8 cellular contexts compared by ENCODE assay signal in genomic region chr17:77374170-77374936, GRCh38.
DNase-seq lines count a peak whose midpoint lies in the region; ATAC-seq and TF ChIP-seq lines count a peak whose summit lies in the region.

No MANE protein-coding gene starts in this region.

- POLR2A ChIA-PET in CD8-positive, alpha-beta T cell (lab: Charles Lee) = interaction anchor here (0.8 to 5.4 kb wide), 25 partner anchors 8 to 584 kb away, joined by 3 to 54 read pairs (median 6); partner anchors contain the start of gene TNRC6C

- peaks cover 76% of the 10 kb centered on the region for H3K4me1 ChIP-seq in CD8-positive, alpha-beta T cell (ENCODE audit: insufficient read depth, low read length)
- H3K4me1 ChIP-seq in colonic mucosa = peaks cover 23% of the 10 kb centered on the region

- CTCF ChIA-PET in CD8-positive, alpha-beta T cell (lab: Charles Lee) = interaction anchor here (0.8 to 6.4 kb wide), 18 partner anchors 14 to 127 kb away, joined by 3 to 63 read pairs (median 6); no protein-coding TSS in a partner anchor

- peak overlapping the region; percentile 81 for H3K27ac ChIP-seq in CD8-positive, alpha-beta T cell (ENCODE audit: low read depth, low read length)
- H3K27ac ChIP-seq in KOPT-K1 (ENCODE audit: low read depth, low read length, poor library complexity, severe bottlenecking) (peak overlapping the region; percentile 78), colonic mucosa (peak overlapping the region; percentile 87), layer of hippocampus (ENCODE audit: low read depth, low read length) (peak overlapping the region; percentile 86)

- peak overlapping the region; percentile 100 for H3K4me3 Mint-ChIP-seq in CD8-positive, alpha-beta T cell

- peaks cover 15% of the 10 kb centered on the region for H3K36me3 Mint-ChIP-seq in CD8-positive, alpha-beta T cell

- H3K27ac Mint-ChIP-seq in CD8-positive, alpha-beta T cell = peak overlapping the region; percentile 97

- H3K27me3 ChIP-seq in CD8-positive, alpha-beta T cell (ENCODE audit: insufficient read depth, low read length) = no peaks in the 10 kb centered on the region
- H3K27me3 ChIP-seq in colonic mucosa = no peaks in the 10 kb centered on the region
- H3K27me3 ChIP-seq in layer of hippocampus (ENCODE audit: control insufficient read depth, insufficient read depth, low read length) = no peaks in the 10 kb centered on the region

- no peaks in the 10 kb centered on the region for H3K36me3 ChIP-seq in CD8-positive, alpha-beta T cell (ENCODE audit: insufficient read depth, low read length)
- H3K36me3 ChIP-seq in KOPT-K1 (ENCODE audit: insufficient read depth, low read length) (no peaks in the 10 kb centered on the region), colonic mucosa (no peaks in the 10 kb centered on the region)

- peak; percentile 47 to 86 (median 73) for DNase-seq in CD8-positive, alpha-beta T cell
- DNase-seq in activated CD4-positive, alpha-beta T cell treated with anti-CD3 and anti-CD28 coated beads for 4 hours = peak; percentile 63 to 66
- DNase-seq in colonic mucosa (peak; percentile 71), OCI-M2 (lab: John Stamatoyannopoulos, UW; ENCODE audit: unreplicated experiment) (no peak)
- DNase-seq in stimulated activated CD4-positive, alpha-beta T cell treated with anti-CD3 and anti-CD28 coated beads, Interleukin-15, amount 100 ng/mL, for 24 hours = peak; percentile 85

- H3K9me3 Mint-ChIP-seq in CD8-positive, alpha-beta T cell = no peaks in the 10 kb centered on the region

- peak overlapping the region; percentile 99 for H3K4me3 ChIP-seq in CD8-positive, alpha-beta T cell (ENCODE audit: low read depth, low read length)
- H3K4me3 ChIP-seq in colonic mucosa = peak overlapping the region; percentile 57

- H3K9me3 ChIP-seq in CD8-positive, alpha-beta T cell (ENCODE audit: low read length) = no peaks in the 10 kb centered on the region
- H3K9me3 ChIP-seq in KOPT-K1 (ENCODE audit: insufficient read depth, low read length, poor library complexity, severe bottlenecking) (no peaks in the 10 kb centered on the region), colonic mucosa (no peaks in the 10 kb centered on the region)

- peaks cover 73% of the 10 kb centered on the region for H3K4me1 Mint-ChIP-seq in CD8-positive, alpha-beta T cell (ENCODE audit: low read depth)

- H3K27me3 Mint-ChIP-seq in CD8-positive, alpha-beta T cell (ENCODE audit: low read depth) = no peaks in the 10 kb centered on the region

- intact Hi-C loops in CD8-positive, alpha-beta T cell (cut with DNase I, micrococcal nuclease) = loop anchor here (1.0 to 5.0 kb wide), 6 partner anchors 8 to 92 kb away; no protein-coding TSS in a partner anchor
- intact Hi-C loops in colonic mucosa (cut with DNase I) = no loop called here

- peak overlapping the region; percentile 77 to 94 for H3K9ac ChIP-seq in colonic mucosa (ENCODE audit: low read depth in 2 of 2, low read length in 2 of 2)

- peak; percentile 38 for TF ChIP-seq CTCF in CD8-positive, alpha-beta T cell (IDR thresholded peaks at IDR 0.05)
- TF ChIP-seq CTCF in colonic mucosa (IDR thresholded peaks at IDR 0.05) = no peak

- ATAC-seq in CD8-positive, alpha-beta T cell = peak; percentile 71
- no peak for ATAC-seq in HG02981 (IDR thresholded peaks at IDR 0.05; ENCODE audit: unreplicated experiment)
